8 cellular contexts compared by ENCODE assay signal in the genomic region with DNA sequence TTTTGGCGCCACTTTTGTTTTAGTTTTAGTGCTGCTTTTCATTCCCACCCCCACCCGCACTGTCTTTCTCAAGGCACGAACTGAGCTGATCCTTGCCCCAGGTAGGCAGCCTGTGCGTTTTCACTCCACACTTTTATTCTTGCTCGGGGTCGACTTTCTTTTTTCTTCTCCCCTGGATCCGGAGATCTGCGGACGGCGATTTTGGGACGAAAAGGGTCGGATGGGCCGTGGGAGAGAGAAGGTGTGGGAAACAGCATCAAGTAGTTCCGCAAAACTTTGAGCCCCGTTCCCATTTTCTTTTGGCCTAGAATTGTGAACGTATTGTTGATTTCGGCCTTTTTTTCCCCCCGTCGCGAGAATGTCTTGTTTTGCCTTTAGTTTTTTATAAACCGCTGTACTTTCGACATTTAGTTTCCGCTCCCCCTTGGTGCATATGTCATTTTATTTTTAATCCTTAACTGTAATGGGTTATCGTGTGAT. TPM values are rescaled to one million over a fixed set of nuclear protein-coding genes. Genes with fewer than 3 reads are reported as not detected.
A peak's percentile ranks its signal among the peaks of the same experiment; 100 is the strongest.
DNase-seq lines count a peak whose midpoint lies in the region; ATAC-seq and TF ChIP-seq lines count a peak whose summit lies in the region.

No MANE protein-coding gene starts in this region.

- peak overlapping the region; percentile 76 for H3K4me3 ChIP-seq in HFF-Myc (replicated peaks; ENCODE audit: low read depth, low read length)
- H3K4me3 ChIP-seq in stomach: peak overlapping the region; percentile 60 to 68 (median 64)

- DNase-seq in CD14-positive monocyte (ENCODE audit: low spot score) (no peak), HFF-Myc (ENCODE audit: extremely low read depth, low read depth) (no peak), immature natural killer cell (peak in 2 of 3 donors; percentile 18 to 25), stomach (no peak), NCI-H1436 treated with DMSO at 0.1 percent for 48 hours (lab: John Stamatoyannopoulos, UW) (no peak)
- DNase-seq in activated naive CD8-positive, alpha-beta T cell treated with anti-CD3 and anti-CD28 coated beads for 36 hours: no peak

- no peak for TF ChIP-seq EP300 in stomach (IDR thresholded peaks at IDR 0.05)

- ATAC-seq in GM18861 (IDR thresholded peaks at IDR 0.05; ENCODE audit: unreplicated experiment): no peak
- no peak for ATAC-seq in GM19395 (IDR thresholded peaks at IDR 0.05; ENCODE audit: unreplicated experiment)

- H3K4me1 ChIP-seq in stomach: peaks cover 0 to 24% (median 11%) of the 10 kb centered on the region in 4 donors

- H3K9me3 Mint-ChIP-seq in CD14-positive monocyte (peaks cover 0 to 22% (median 15%) of the 10 kb centered on the region in 7 donors), immature natural killer cell (peaks cover 0 to 3% (median 0%) of the 10 kb centered on the region in 6 donors)
- H3K9me3 Mint-ChIP-seq in activated naive CD8-positive, alpha-beta T cell treated with anti-CD3 and anti-CD28 coated beads for 36 hours: no peaks in the 10 kb centered on the region

- peak overlapping the region; percentile 93 to 96 for H3K4me3 Mint-ChIP-seq in CD14-positive monocyte
- peak overlapping the region; percentile 97 for H3K4me3 Mint-ChIP-seq in activated naive CD8-positive, alpha-beta T cell treated with anti-CD3 and anti-CD28 coated beads for 36 hours
- peak overlapping the region; percentile 93 to 99 (median 98) for H3K4me3 Mint-ChIP-seq in immature natural killer cell

- H3K36me3 Mint-ChIP-seq in CD14-positive monocyte: no peaks in the 10 kb centered on the region
- H3K36me3 Mint-ChIP-seq in activated naive CD8-positive, alpha-beta T cell treated with anti-CD3 and anti-CD28 coated beads for 36 hours: peaks cover 26% of the 10 kb centered on the region
- H3K36me3 Mint-ChIP-seq in immature natural killer cell: peaks cover 0 to 8% (median 0%) of the 10 kb centered on the region in 3 donors

- no peak for TF ChIP-seq CTCF in CD14-positive monocyte (IDR thresholded peaks at IDR 0.05)
- TF ChIP-seq CTCF in HFF-Myc (IDR thresholded peaks at IDR 0.05; ENCODE audit: low read depth, low read length, missing control alignments): no peak
- TF ChIP-seq CTCF in stomach (IDR thresholded peaks at IDR 0.05): no peak

- H3K27ac Mint-ChIP-seq in CD14-positive monocyte: peak overlapping the region; percentile 97 to 99 (median 98)
- peak overlapping the region; percentile 100 for H3K27ac Mint-ChIP-seq in activated naive CD8-positive, alpha-beta T cell treated with anti-CD3 and anti-CD28 coated beads for 36 hours
- peak overlapping the region; percentile 95 to 100 (median 99) for H3K27ac Mint-ChIP-seq in immature natural killer cell

- H3K4me1 Mint-ChIP-seq in CD14-positive monocyte (peaks cover 24% of the 10 kb centered on the region), immature natural killer cell (peaks cover 44 to 57% of the 10 kb centered on the region in 2 donors)
- peaks cover 17% of the 10 kb centered on the region for H3K4me1 Mint-ChIP-seq in activated naive CD8-positive, alpha-beta T cell treated with anti-CD3 and anti-CD28 coated beads for 36 hours

- H3K27ac ChIP-seq in stomach: peak overlapping the region; percentile 96 to 98 (median 97)

- intact Hi-C loops in CD14-positive monocyte (cut with micrococcal nuclease) (loop anchor here in 1 of 2 donors (10.0 kb wide), 2 partner anchors 53 to 97 kb away; partner anchors contain the start of gene XIAP), stomach (cut with DNase I; ENCODE audit: low total_unique reads) (no loop called here)

- H3K27me3 Mint-ChIP-seq in CD14-positive monocyte (ENCODE audit: low read depth in 3 of 3): peaks cover 0 to 20% (median 1%) of the 10 kb centered on the region in 3 donors
- H3K27me3 Mint-ChIP-seq in activated naive CD8-positive, alpha-beta T cell treated with anti-CD3 and anti-CD28 coated beads for 36 hours: peaks cover 5% of the 10 kb centered on the region
- peaks cover 29 to 35% (median 33%) of the 10 kb centered on the region in 3 donors for H3K27me3 Mint-ChIP-seq in immature natural killer cell (ENCODE audit: low read depth in 3 of 3)

- WGBS in stomach, 5 donors: 0 to 39% (median 6%) methylated on average over 20 to 24 of the region's 24 CpGs

- H3K36me3 ChIP-seq in stomach: no peaks in the 10 kb centered on the region

- H3K9me3 ChIP-seq in stomach: no peaks in the 10 kb centered on the region

- H3K27me3 ChIP-seq in stomach: no peaks in the 10 kb centered on the region

- TF ChIP-seq POLR2A in stomach (IDR thresholded peaks at IDR 0.05): no peak

RNA-seq across cellular contexts. Expression of gene STAG2, which starts 0.5 kb away (rescaled TPM):
- polyA plus RNA-seq in CD14-positive monocyte (10 to 100 TPM; 40.9 to 56.2 TPM), immature natural killer cell (10 to 100 TPM; 40.2 to 62.1 (median 52.5) TPM), stomach (10 to 100 TPM; 11.1 to 21.5 (median 16.8) TPM)
- 100 to 1,000 TPM; 109 to 112 TPM for total RNA-seq in activated naive CD8-positive, alpha-beta T cell treated with anti-CD3 and anti-CD28 coated beads for 36 hours
- total RNA-seq in stomach: 100 to 1,000 TPM in 1 of 5 donors, 10 to 100 TPM in 4; 11.6 to 175 (median 32.6) TPM

Comparison
In these comparisons a context has a peak if more than half of its experiments do, and no peak if none do; other contexts are left out.
1. DNase-seq: peak in immature natural killer cell (2 of 3); none in CD14-positive monocyte (single experiment), HFF-Myc (single experiment), activated naive CD8-positive, alpha-beta T cell treated with anti-CD3 and anti-CD28 coated beads for 36 hours (single experiment), stomach (single experiment) and NCI-H1436 treated with DMSO at 0.1 percent for 48 hours (single experiment).
2. Peak in every context shown above with its lines, with median percentiles within 50 percentile points of each other: H3K27ac Mint-ChIP-seq and H3K4me3 Mint-ChIP-seq.